Comparison of ENCODE assay signal across 1 cellular context in genomic region chr16:56518435-56518834, GRCh38.
TF ChIP-seq lines count a peak whose summit lies in the region.

No MANE protein-coding gene starts in this region.

TF ChIP-seq in WTC11, 78 proteins besides CTCF, POLR2A, EP300 and RAD21 (continued from another document):
- TF ChIP-seq MLX (CRISPR knock-in tag; IDR thresholded peaks at IDR 0.05) = no peak
TF ChIP-seq in WTC11: peak in this region for 0.
